In the genomic region with DNA sequence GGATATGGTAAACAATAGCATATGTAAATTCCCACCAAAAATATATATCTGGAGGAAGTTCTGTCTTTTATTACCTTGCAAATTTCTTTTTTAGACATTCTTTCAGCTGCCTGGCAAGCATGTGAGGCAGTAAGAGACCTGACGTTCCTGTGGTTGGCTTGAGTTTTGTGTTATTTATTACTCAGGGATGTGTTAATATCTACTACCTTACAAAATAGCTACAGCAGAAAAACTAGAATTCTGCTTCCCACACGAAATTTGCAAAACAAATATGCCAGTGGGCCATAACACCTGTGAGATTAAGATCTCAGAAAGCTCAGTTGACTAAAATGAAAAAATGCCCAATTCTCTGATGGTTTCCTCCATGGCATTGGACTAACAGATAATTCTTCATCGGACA, we compare ENCODE assay signal across 13 cellular contexts.
DNase-seq lines count a peak whose midpoint lies in the region; ATAC-seq and TF ChIP-seq lines count a peak whose summit lies in the region.
"Had no signal": no experiment of that assay in that cellular context is flagged by ENCODE, and none has a peak within 500 bp of the region (broad histone marks: within the 10 kb centered on the region; RNA-seq: fewer than 3 reads in every experiment).

No MANE protein-coding gene starts in this region.

- no peaks in the 10 kb centered on the region for H3K36me3 ChIP-seq in gastroesophageal sphincter
- H3K36me3 ChIP-seq: heart right ventricle had no signal

- no peak for TF ChIP-seq CTCF in gastroesophageal sphincter (IDR thresholded peaks at IDR 0.05)

- H3K4me3 ChIP-seq in gastroesophageal sphincter, result no peak overlapping the region
- H3K4me3 ChIP-seq: heart right ventricle had no signal

- TF ChIP-seq POLR2A in gastroesophageal sphincter (IDR thresholded peaks at IDR 0.05), result no peak

- no peaks in the 10 kb centered on the region for H3K27me3 ChIP-seq in gastroesophageal sphincter
- H3K27me3 ChIP-seq: heart right ventricle had no signal

- WGBS in gastroesophageal sphincter (ENCODE audit: low coverage in 1 of 2), 2 donors, result 69 to 82% methylated on average over 3 of the region's 3 CpGs

- peaks cover 0 to 5% (median 0%) of the 10 kb centered on the region in 3 donors for H3K4me1 ChIP-seq in gastroesophageal sphincter
- H3K4me1 ChIP-seq: heart right ventricle had no signal

- no peak for TF ChIP-seq EP300 in gastroesophageal sphincter (IDR thresholded peaks at IDR 0.05)

- H3K27ac ChIP-seq in gastroesophageal sphincter, result no peak overlapping the region
- H3K27ac ChIP-seq: heart right ventricle had no signal

- DNase-seq in renal cortical epithelial cell (ENCODE audit: low read depth) (peak; percentile 14), NCI-H2196 treated with DMSO at 0.1 percent for 48 hours (lab: John Stamatoyannopoulos, UW; ENCODE audit: unreplicated experiment) (no peak)
- DNase-seq in stimulated activated CD4-positive, alpha-beta T cell treated with anti-CD3 and anti-CD28 coated beads, Interleukin-4, amount 100 ng/mL, for 1 hour, result no peak
- DNase-seq: activated CD8-positive, alpha-beta memory T cell treated with anti-CD3 and anti-CD28 coated beads, Interleukin-2, amount 50 U/mL, for 4 hours; activated naive CD4-positive, alpha-beta T cell treated with anti-CD3 and anti-CD28 coated beads for 36 hours; heart right ventricle; KBM-7; NCI-H1105; SHP77 treated with DMSO at 0.1 percent for 48 hours had no signal

- H3K9me3 ChIP-seq in gastroesophageal sphincter, result no peaks in the 10 kb centered on the region
- H3K9me3 ChIP-seq: heart right ventricle had no signal

- peak; percentile 82 for ATAC-seq in GM18907 (IDR thresholded peaks at IDR 0.05; ENCODE audit: unreplicated experiment)
- peak; percentile 60 for ATAC-seq in GM21717 (IDR thresholded peaks at IDR 0.05; ENCODE audit: unreplicated experiment)
- peak; percentile 66 for ATAC-seq in HG03135 (IDR thresholded peaks at IDR 0.05; ENCODE audit: unreplicated experiment)
- ATAC-seq in gastroesophageal sphincter, result no peak
- ATAC-seq: heart right ventricle had no signal
